ENCODE assay signal across 16 cellular contexts in the genomic region with DNA sequence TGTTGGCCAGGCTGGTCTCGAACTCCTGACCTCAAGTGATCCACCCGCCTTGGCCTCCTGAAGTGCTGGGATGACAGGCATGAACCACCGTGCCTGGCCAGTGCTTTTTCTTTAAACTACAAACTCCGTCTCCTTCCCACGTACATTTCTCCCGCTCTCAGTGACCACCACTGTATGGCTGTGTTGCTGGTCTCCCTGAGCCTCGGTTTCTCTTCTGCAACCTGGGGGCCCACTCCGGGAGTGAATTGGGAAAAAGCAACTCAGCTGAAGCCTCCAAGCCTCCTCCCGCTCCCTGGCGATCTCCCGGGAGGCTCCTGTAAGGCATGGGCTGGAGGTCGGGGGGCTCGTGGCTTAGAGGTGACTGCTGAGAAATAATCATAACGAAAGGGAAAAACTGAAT.
DNase-seq lines count a peak whose midpoint lies in the region; ATAC-seq and TF ChIP-seq lines count a peak whose summit lies in the region.
"Had no signal": no experiment of that assay in that cellular context is flagged by ENCODE, and none has a peak within 500 bp of the region (broad histone marks: within the 10 kb centered on the region; RNA-seq: fewer than 3 reads in every experiment).

No MANE protein-coding gene starts in this region.

- H3K9me3 ChIP-seq in esophagus muscularis mucosa: peaks cover 0 to 8% (median 6%) of the 10 kb centered on the region in 4 donors
- H3K9me3 ChIP-seq in suprapubic skin: no peaks in the 10 kb centered on the region
- no peaks in the 10 kb centered on the region for H3K9me3 ChIP-seq in vagina
- no peaks in the 10 kb centered on the region for H3K9me3 ChIP-seq in CD4-positive, alpha-beta T cell (ENCODE audit: control insufficient read depth, low read length)

- no peak for TF ChIP-seq POLR2A in esophagus muscularis mucosa (IDR thresholded peaks at IDR 0.05; ENCODE audit: low read depth)
- no peak for TF ChIP-seq POLR2A in suprapubic skin (IDR thresholded peaks at IDR 0.05)
- TF ChIP-seq POLR2A in vagina (IDR thresholded peaks at IDR 0.05): no peak

- CTCF ChIA-PET in CD4-positive, alpha-beta T cell (lab: Charles Lee): no interaction called here

- ATAC-seq in CD4-positive, alpha-beta T cell (ENCODE audit: poor library complexity): no peak
- ATAC-seq: CD8-positive, alpha-beta T cell had no signal

- intact Hi-C loops in esophagus muscularis mucosa (cut with DNase I) (no loop called here), vagina (cut with DNase I) (no loop called here)
- intact Hi-C loops in CD4-positive, alpha-beta T cell (cut with DNase I, micrococcal nuclease): no loop called here

- H3K4me1 Mint-ChIP-seq in CD4-positive, alpha-beta T cell (ENCODE audit: low read depth): no peaks in the 10 kb centered on the region
- H3K4me1 Mint-ChIP-seq: B cell had no signal

- no peaks in the 10 kb centered on the region for H3K36me3 Mint-ChIP-seq in CD4-positive, alpha-beta T cell (ENCODE audit: low read depth)
- H3K36me3 Mint-ChIP-seq: CD8-positive, alpha-beta T cell had no signal

- DNase-seq in esophagus muscularis mucosa (ENCODE audit: extremely low spot score) (peak; percentile 79), mesenteric fat pad (ENCODE audit: low spot score) (peak; percentile 51), suprapubic skin (ENCODE audit: low spot score in 2 of 2) (peak; percentile 18 to 60), vagina (ENCODE audit: extremely low spot score in 2 of 2) (peak; percentile 8 to 70), cerebellum (ENCODE audit: low spot score) (no peak), NCI-H1092 (lab: John Stamatoyannopoulos, UW) (no peak)
- DNase-seq in CD4-positive, alpha-beta T cell: no peak
- DNase-seq: C1 segment of cervical spinal cord, COR-L47, DMS153, DND-41, GDM1, H7 had no signal

- H3K4me1 ChIP-seq in esophagus muscularis mucosa: peaks cover 0 to 10% (median 7%) of the 10 kb centered on the region in 4 donors
- H3K4me1 ChIP-seq in suprapubic skin: peaks cover 14% of the 10 kb centered on the region
- H3K4me1 ChIP-seq in vagina: peaks cover 11% of the 10 kb centered on the region

- H3K9me3 Mint-ChIP-seq in CD4-positive, alpha-beta T cell: peaks cover 1% of the 10 kb centered on the region
- H3K9me3 Mint-ChIP-seq: CD8-positive, alpha-beta T cell had no signal

- no peak for TF ChIP-seq CTCF in esophagus muscularis mucosa (IDR thresholded peaks at IDR 0.05)
- TF ChIP-seq CTCF in suprapubic skin (IDR thresholded peaks at IDR 0.05): no peak
- no peak for TF ChIP-seq CTCF in vagina (IDR thresholded peaks at IDR 0.05)
- TF ChIP-seq CTCF in CD4-positive, alpha-beta T cell (IDR thresholded peaks at IDR 0.05): no peak

- H3K4me3 Mint-ChIP-seq in CD4-positive, alpha-beta T cell: no peak overlapping the region
- H3K4me3 Mint-ChIP-seq: B cell; CD8-positive, alpha-beta T cell had no signal

- no peaks in the 10 kb centered on the region for H3K27me3 Mint-ChIP-seq in CD4-positive, alpha-beta T cell

- no peak overlapping the region for H3K4me3 ChIP-seq in esophagus muscularis mucosa
- no peak overlapping the region for H3K4me3 ChIP-seq in suprapubic skin
- no peak overlapping the region for H3K4me3 ChIP-seq in vagina

- POLR2A ChIA-PET in CD4-positive, alpha-beta T cell (lab: Charles Lee): no interaction called here

- H3K27ac ChIP-seq in esophagus muscularis mucosa (replicated peaks in 1 of 4) (no peak overlapping the region), suprapubic skin (no peak overlapping the region), vagina (no peak overlapping the region)
- no peak overlapping the region for H3K27ac ChIP-seq in CD4-positive, alpha-beta T cell (ENCODE audit: low read depth, low read length)
- H3K27ac ChIP-seq: HL-60 had no signal

- H3K36me3 ChIP-seq in esophagus muscularis mucosa: no peaks in the 10 kb centered on the region
- no peaks in the 10 kb centered on the region for H3K36me3 ChIP-seq in suprapubic skin
- no peaks in the 10 kb centered on the region for H3K36me3 ChIP-seq in vagina

- 80% methylated on average over 14 of the region's 14 CpGs for WGBS in esophagus muscularis mucosa
- 93% methylated on average over 14 of the region's 14 CpGs for WGBS in suprapubic skin

- TF ChIP-seq EP300 in esophagus muscularis mucosa (IDR thresholded peaks at IDR 0.05): no peak
- no peak for TF ChIP-seq EP300 in suprapubic skin (IDR thresholded peaks at IDR 0.05)

- H3K27ac Mint-ChIP-seq in CD4-positive, alpha-beta T cell: no peak overlapping the region
- H3K27ac Mint-ChIP-seq: B cell; CD8-positive, alpha-beta T cell had no signal

- H3K27me3 ChIP-seq in esophagus muscularis mucosa (peaks cover 0 to 16% (median 0%) of the 10 kb centered on the region in 4 donors), suprapubic skin (no peaks in the 10 kb centered on the region), vagina (no peaks in the 10 kb centered on the region)
- H3K27me3 ChIP-seq in CD4-positive, alpha-beta T cell (ENCODE audit: control insufficient read depth, insufficient read depth, low read length): no peaks in the 10 kb centered on the region

Comparison
In these comparisons a context has a peak if more than half of its experiments do, and no peak if none do; other contexts are left out.
1. DNase-seq: peak in esophagus muscularis mucosa (single experiment), mesenteric fat pad (single experiment), suprapubic skin (2 of 2) and vagina (2 of 2); none in cerebellum (single experiment), NCI-H1092 (single experiment) and CD4-positive, alpha-beta T cell (0 of 10).